Comparison of ENCODE assay signal across 16 cellular contexts in genomic region chr10:52703451-52703850, GRCh38.
"Had no signal": no experiment of that assay in that cellular context is flagged by ENCODE, and none has a peak within 500 bp of the region (broad histone marks: within the 10 kb centered on the region; RNA-seq: fewer than 3 reads in every experiment).

No MANE protein-coding gene starts in this region.

- H3K27ac Mint-ChIP-seq: natural killer cell treated with Interleukin-12 subunit alpha and Interleukin-12 subunit beta and Interleukin-15 and Interleukin-18, amount 100 ng/mL, for 72 hours; stimulated activated naive CD8-positive, alpha-beta T cell treated with anti-CD3 and anti-CD28 coated beads, Interleukin-15, Interleukin-2, amounts not matched to agents 100 ng/mL and 50 ng/mL, for 24 hours; T-helper 2 cell treated with Interferon-gamma antibody and Interleukin-4, amounts not matched to agents 5 μg/mL and 100 μg/mL, for 36 hours had no signal

- DNase-seq: activated naive CD4-positive, alpha-beta T cell treated with anti-CD3 and anti-CD28 coated beads, Interleukin-2, amount 50 U/mL, for 16 hours; activated T-cell treated with anti-CD3 and anti-CD28 coated beads, Interleukin-2, amount 50 U/mL, for 1 hour; brain microvascular endothelial cell; esophagus squamous epithelium; foreskin fibroblast; head of caudate nucleus; stimulated activated CD4-positive, alpha-beta T cell treated with anti-CD3 and anti-CD28 coated beads, Interleukin-4, amount 100 ng/mL, for 24 hours; testis; upper lobe of right lung had no signal

- ATAC-seq: activated CD4-positive, CD25-positive, alpha-beta regulatory T cell treated with anti-CD3 and anti-CD28 coated beads, Interleukin-2, amount 50 U/mL, for 24 hours; natural killer cell treated with Interleukin-12 subunit alpha and Interleukin-12 subunit beta and Interleukin-15 and Interleukin-18, amount 100 ng/mL, for 72 hours; sciatic nerve; upper lobe of right lung had no signal

- H3K36me3 ChIP-seq: brain microvascular endothelial cell, esophagus squamous epithelium, prostate gland, upper lobe of right lung had no signal

- H3K4me1 ChIP-seq: esophagus squamous epithelium, prostate gland, testis, upper lobe of right lung had no signal

- H3K27me3 Mint-ChIP-seq: natural killer cell treated with Interleukin-12 subunit alpha and Interleukin-12 subunit beta and Interleukin-15 and Interleukin-18, amount 100 ng/mL, for 72 hours; stimulated activated naive CD8-positive, alpha-beta T cell treated with anti-CD3 and anti-CD28 coated beads, Interleukin-15, Interleukin-2, amounts not matched to agents 100 ng/mL and 50 ng/mL, for 24 hours had no signal

- H3K27me3 ChIP-seq: brain microvascular endothelial cell, esophagus squamous epithelium, testis, upper lobe of right lung had no signal

- H3K4me3 ChIP-seq: esophagus squamous epithelium, prostate gland, testis, upper lobe of right lung had no signal

- H3K4me3 Mint-ChIP-seq: natural killer cell treated with Interleukin-12 subunit alpha and Interleukin-12 subunit beta and Interleukin-15 and Interleukin-18, amount 100 ng/mL, for 72 hours; stimulated activated naive CD8-positive, alpha-beta T cell treated with anti-CD3 and anti-CD28 coated beads, Interleukin-15, Interleukin-2, amounts not matched to agents 100 ng/mL and 50 ng/mL, for 24 hours; T-helper 2 cell treated with Interferon-gamma antibody and Interleukin-4, amounts not matched to agents 5 μg/mL and 100 μg/mL, for 36 hours had no signal

- H3K9me3 ChIP-seq: esophagus squamous epithelium, prostate gland, testis, upper lobe of right lung had no signal

- FAIRE-seq: endometrium had no signal

- H3K36me3 Mint-ChIP-seq: natural killer cell treated with Interleukin-12 subunit alpha and Interleukin-12 subunit beta and Interleukin-15 and Interleukin-18, amount 100 ng/mL, for 72 hours had no signal

- H3K27ac ChIP-seq: brain microvascular endothelial cell, esophagus squamous epithelium, prostate gland, testis, upper lobe of right lung had no signal
